28 cellular contexts compared by ENCODE assay signal in the genomic region with DNA sequence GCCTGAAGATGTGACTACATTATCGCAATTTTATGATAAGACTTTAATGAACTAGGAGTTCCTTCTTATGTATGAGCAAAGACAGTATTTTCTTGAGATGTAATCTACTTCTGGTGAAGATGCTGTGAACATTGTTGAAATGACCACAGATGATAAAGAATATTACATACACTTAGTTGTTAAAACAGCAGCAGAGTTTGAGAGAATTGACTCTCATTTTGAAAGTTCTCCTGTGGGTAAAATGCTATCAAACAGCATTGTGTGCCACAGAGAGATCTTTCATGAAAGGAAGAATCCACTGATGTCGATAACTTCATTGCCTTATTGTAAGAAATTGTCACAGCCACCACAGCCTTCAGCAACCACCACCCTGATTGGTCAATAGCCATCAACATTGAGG.
"Had no signal": no experiment of that assay in that cellular context is flagged by ENCODE, and none has a peak within 500 bp of the region (broad histone marks: within the 10 kb centered on the region; RNA-seq: fewer than 3 reads in every experiment).

No MANE protein-coding gene starts in this region.

- H3K27ac Mint-ChIP-seq: stimulated activated effector memory CD8-positive, alpha-beta T cell treated with anti-CD3 and anti-CD28 coated beads, Interleukin-12 subunit alpha, Interleukin-12 subunit beta, amount 100 ng/mL, for 72 hours; stimulated activated memory B cell treated with anti-CD40 and anti-IgM and Interleukin-4, amounts not matched to agents 10 μg/mL and 1 μg/mL and 100 μg/mL, for 72 hours; stimulated activated naive B cell treated with anti-CD40 and anti-IgM and Interleukin-4, amounts not matched to agents 10 μg/mL and 1 μg/mL and 100 μg/mL, for 72 hours; stimulated activated naive CD8-positive, alpha-beta T cell treated with anti-CD3 and anti-CD28 coated beads, Interleukin-15, Interleukin-2, amounts not matched to agents 100 ng/mL and 50 ng/mL, for 24 hours had no signal

- H3K9me3 Mint-ChIP-seq: stimulated activated effector memory CD8-positive, alpha-beta T cell treated with anti-CD3 and anti-CD28 coated beads, Interleukin-12 subunit alpha, Interleukin-12 subunit beta, amount 100 ng/mL, for 72 hours; stimulated activated memory B cell treated with anti-CD40 and anti-IgM and Interleukin-4, amounts not matched to agents 10 μg/mL and 1 μg/mL and 100 μg/mL, for 72 hours; stimulated activated naive CD8-positive, alpha-beta T cell treated with anti-CD3 and anti-CD28 coated beads, Interleukin-15, amount 100 ng/mL, for 72 hours; stimulated activated naive CD8-positive, alpha-beta T cell treated with anti-CD3 and anti-CD28 coated beads, Interleukin-15, Interleukin-2, amounts not matched to agents 100 ng/mL and 50 ng/mL, for 24 hours had no signal

- H3K36me3 Mint-ChIP-seq: stimulated activated effector memory CD8-positive, alpha-beta T cell treated with anti-CD3 and anti-CD28 coated beads, Interleukin-12 subunit alpha, Interleukin-12 subunit beta, amount 100 ng/mL, for 72 hours; stimulated activated memory B cell treated with anti-CD40 and anti-IgM and Interleukin-4, amounts not matched to agents 10 μg/mL and 1 μg/mL and 100 μg/mL, for 72 hours; stimulated activated naive B cell treated with anti-CD40 and anti-IgM and Interleukin-4, amounts not matched to agents 10 μg/mL and 1 μg/mL and 100 μg/mL, for 72 hours had no signal

- H3K4me1 ChIP-seq: stomach, suprapubic skin, testis, thyroid gland, tibial artery, tibial nerve, transverse colon, upper lobe of left lung, upper lobe of right lung, uterus, vagina had no signal

- DNase-seq: stimulated activated CD4-positive, alpha-beta T cell treated with anti-CD3 and anti-CD28 coated beads, Interleukin-2, amount 100 ng/mL, for 48 hours; stimulated activated CD4-positive, alpha-beta T cell treated with anti-CD3 and anti-CD28 coated beads, Interleukin-4, amount 100 ng/mL, for 1 hour; stimulated activated CD4-positive, alpha-beta T cell treated with anti-CD3 and anti-CD28 coated beads, Interleukin-4, amount 100 ng/mL, for 24 hours; stimulated activated CD4-positive, alpha-beta T cell treated with anti-CD3 and anti-CD28 coated beads, Interleukin-4, amount 100 ng/mL, for 4 hours; stimulated activated CD8-positive, alpha-beta memory T cell treated with anti-CD3 and anti-CD28 coated beads, Interleukin-4, amount 100 ng/mL, for 48 hours; stimulated activated naive B cell treated with anti-CD40 and anti-IgM and Interleukin-4, amounts not matched to agents 10 μg/mL and 1 μg/mL and 100 μg/mL, for 72 hours; stimulated activated naive CD4-positive, alpha-beta T cell; stimulated activated naive CD4-positive, alpha-beta T cell treated with Interleukin-2 at 50 U/mL for 16 hours; stimulated activated naive CD8-positive, alpha-beta T cell treated with anti-CD3 and anti-CD28 coated beads, Interleukin-15, amount 100 ng/mL, for 72 hours; stimulated activated naive CD8-positive, alpha-beta T cell treated with anti-CD3 and anti-CD28 coated beads, Interleukin-15, Interleukin-2, amounts not matched to agents 100 U/mL and 50 U/mL, for 24 hours; stomach; substantia nigra; testis; thyroid gland; tibial artery; transverse colon; upper lobe of left lung; upper lobe of right lung; uterus had no signal

- H3K9me3 ChIP-seq: stomach, suprapubic skin, testis, thoracic aorta, thyroid gland, tibial artery, tibial nerve, transverse colon, upper lobe of left lung, upper lobe of right lung, uterus, vagina had no signal

- H3K36me3 ChIP-seq: stomach, suprapubic skin, thoracic aorta, thyroid gland, tibial artery, tibial nerve, transverse colon, upper lobe of left lung, upper lobe of right lung, uterus, vagina had no signal

- H3K4me3 Mint-ChIP-seq: stimulated activated effector memory CD8-positive, alpha-beta T cell treated with anti-CD3 and anti-CD28 coated beads, Interleukin-12 subunit alpha, Interleukin-12 subunit beta, amount 100 ng/mL, for 72 hours; stimulated activated memory B cell treated with anti-CD40 and anti-IgM and Interleukin-4, amounts not matched to agents 10 μg/mL and 1 μg/mL and 100 μg/mL, for 72 hours; stimulated activated naive B cell treated with anti-CD40 and anti-IgM and Interleukin-4, amounts not matched to agents 10 μg/mL and 1 μg/mL and 100 μg/mL, for 72 hours; stimulated activated naive CD8-positive, alpha-beta T cell treated with anti-CD3 and anti-CD28 coated beads, Interleukin-15, amount 100 ng/mL, for 72 hours; stimulated activated naive CD8-positive, alpha-beta T cell treated with anti-CD3 and anti-CD28 coated beads, Interleukin-15, Interleukin-2, amounts not matched to agents 100 ng/mL and 50 ng/mL, for 24 hours; type B pancreatic cell had no signal

- H3K27me3 Mint-ChIP-seq: stimulated activated naive B cell treated with anti-CD40 and anti-IgM and Interleukin-4, amounts not matched to agents 10 μg/mL and 1 μg/mL and 100 μg/mL, for 72 hours; stimulated activated naive CD8-positive, alpha-beta T cell treated with anti-CD3 and anti-CD28 coated beads, Interleukin-15, Interleukin-2, amounts not matched to agents 100 ng/mL and 50 ng/mL, for 24 hours; type B pancreatic cell had no signal

- H3K4me3 ChIP-seq: stomach, suprapubic skin, testis, thoracic aorta, thyroid gland, tibial artery, tibial nerve, transverse colon, upper lobe of left lung, upper lobe of right lung, uterus, vagina had no signal

- H3K4me1 Mint-ChIP-seq: stimulated activated effector memory CD8-positive, alpha-beta T cell treated with anti-CD3 and anti-CD28 coated beads, Interleukin-12 subunit alpha, Interleukin-12 subunit beta, amount 100 ng/mL, for 72 hours; stimulated activated memory B cell treated with anti-CD40 and anti-IgM and Interleukin-4, amounts not matched to agents 10 μg/mL and 1 μg/mL and 100 μg/mL, for 72 hours; stimulated activated naive B cell treated with anti-CD40 and anti-IgM and Interleukin-4, amounts not matched to agents 10 μg/mL and 1 μg/mL and 100 μg/mL, for 72 hours; stimulated activated naive CD8-positive, alpha-beta T cell treated with anti-CD3 and anti-CD28 coated beads, Interleukin-15, amount 100 ng/mL, for 72 hours had no signal

- FAIRE-seq: urothelium cell line had no signal

- H3K27me3 ChIP-seq: stomach, suprapubic skin, testis, thyroid gland, tibial artery, tibial nerve, transverse colon, upper lobe of left lung, upper lobe of right lung, uterus, vagina had no signal

- ATAC-seq: stimulated activated effector memory CD8-positive, alpha-beta T cell treated with anti-CD3 and anti-CD28 coated beads, Interleukin-12 subunit alpha, Interleukin-12 subunit beta, amount 100 ng/mL, for 72 hours; stimulated activated memory B cell treated with anti-CD40 and anti-IgM and Interleukin-4, amounts not matched to agents 10 μg/mL and 1 μg/mL and 100 μg/mL, for 72 hours; stimulated activated naive B cell treated with anti-CD40 and anti-IgM and Interleukin-4, amounts not matched to agents 10 μg/mL and 1 μg/mL and 100 μg/mL, for 72 hours; stimulated activated naive CD8-positive, alpha-beta T cell treated with anti-CD3 and anti-CD28 coated beads, Interleukin-15, amount 100 ng/mL, for 72 hours; stimulated activated naive CD8-positive, alpha-beta T cell treated with anti-CD3 and anti-CD28 coated beads, Interleukin-15, Interleukin-2, amounts not matched to agents 100 U/mL and 50 U/mL, for 24 hours; upper lobe of right lung had no signal

- H3K27ac ChIP-seq: stomach, suprapubic skin, testis, thoracic aorta, thyroid gland, tibial artery, tibial nerve, transverse colon, upper lobe of left lung, upper lobe of right lung, uterus, vagina had no signal
